1 cellular context compared by ENCODE assay signal in the genomic region with DNA sequence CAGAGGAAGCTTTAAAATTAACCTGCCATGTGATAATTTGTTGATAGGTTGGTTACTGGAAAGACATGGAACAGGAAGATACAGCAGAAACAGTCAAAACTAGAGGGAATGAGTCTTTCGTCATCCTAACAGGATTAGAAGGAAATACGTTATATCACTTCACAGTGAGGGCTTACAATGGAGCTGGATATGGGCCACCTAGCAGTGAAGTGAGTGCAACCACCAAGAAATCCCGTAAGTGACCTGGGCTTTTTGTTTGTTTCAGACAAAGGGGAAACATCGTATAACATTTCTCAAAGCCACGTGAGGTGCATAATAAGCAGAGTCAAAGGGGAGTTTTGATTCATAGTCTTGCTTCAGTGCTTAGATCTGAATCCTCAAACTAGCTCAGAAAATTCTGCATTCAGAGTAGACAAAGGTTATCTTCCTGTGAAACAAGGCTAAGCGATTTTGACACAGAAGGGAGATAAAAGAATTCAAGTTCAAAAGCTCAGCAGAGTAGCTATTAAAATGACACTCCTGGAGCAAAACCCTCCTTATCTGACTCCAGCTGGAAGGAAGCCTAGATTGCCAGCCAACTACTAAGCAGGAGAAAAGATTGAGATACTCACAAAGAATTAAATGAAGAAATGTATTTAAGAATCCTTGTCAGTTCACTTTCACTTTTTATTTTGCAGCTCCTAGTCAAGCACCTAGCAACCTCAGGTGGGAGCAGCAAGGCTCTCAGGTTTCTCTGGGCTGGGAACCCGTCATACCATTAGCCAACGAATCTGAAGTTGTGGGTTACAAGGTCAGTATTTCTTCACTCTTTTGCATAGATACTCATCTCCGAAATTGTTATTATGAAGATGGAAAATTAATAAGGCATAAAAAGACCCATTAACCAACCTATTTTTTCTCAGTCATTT.
TF ChIP-seq lines count a peak whose summit lies in the region.

No MANE protein-coding gene starts in this region.

TF ChIP-seq in GM23338, 12 proteins besides CTCF, POLR2A, EP300 and RAD21 (continued from another document):
- TF ChIP-seq, protein P1, sequence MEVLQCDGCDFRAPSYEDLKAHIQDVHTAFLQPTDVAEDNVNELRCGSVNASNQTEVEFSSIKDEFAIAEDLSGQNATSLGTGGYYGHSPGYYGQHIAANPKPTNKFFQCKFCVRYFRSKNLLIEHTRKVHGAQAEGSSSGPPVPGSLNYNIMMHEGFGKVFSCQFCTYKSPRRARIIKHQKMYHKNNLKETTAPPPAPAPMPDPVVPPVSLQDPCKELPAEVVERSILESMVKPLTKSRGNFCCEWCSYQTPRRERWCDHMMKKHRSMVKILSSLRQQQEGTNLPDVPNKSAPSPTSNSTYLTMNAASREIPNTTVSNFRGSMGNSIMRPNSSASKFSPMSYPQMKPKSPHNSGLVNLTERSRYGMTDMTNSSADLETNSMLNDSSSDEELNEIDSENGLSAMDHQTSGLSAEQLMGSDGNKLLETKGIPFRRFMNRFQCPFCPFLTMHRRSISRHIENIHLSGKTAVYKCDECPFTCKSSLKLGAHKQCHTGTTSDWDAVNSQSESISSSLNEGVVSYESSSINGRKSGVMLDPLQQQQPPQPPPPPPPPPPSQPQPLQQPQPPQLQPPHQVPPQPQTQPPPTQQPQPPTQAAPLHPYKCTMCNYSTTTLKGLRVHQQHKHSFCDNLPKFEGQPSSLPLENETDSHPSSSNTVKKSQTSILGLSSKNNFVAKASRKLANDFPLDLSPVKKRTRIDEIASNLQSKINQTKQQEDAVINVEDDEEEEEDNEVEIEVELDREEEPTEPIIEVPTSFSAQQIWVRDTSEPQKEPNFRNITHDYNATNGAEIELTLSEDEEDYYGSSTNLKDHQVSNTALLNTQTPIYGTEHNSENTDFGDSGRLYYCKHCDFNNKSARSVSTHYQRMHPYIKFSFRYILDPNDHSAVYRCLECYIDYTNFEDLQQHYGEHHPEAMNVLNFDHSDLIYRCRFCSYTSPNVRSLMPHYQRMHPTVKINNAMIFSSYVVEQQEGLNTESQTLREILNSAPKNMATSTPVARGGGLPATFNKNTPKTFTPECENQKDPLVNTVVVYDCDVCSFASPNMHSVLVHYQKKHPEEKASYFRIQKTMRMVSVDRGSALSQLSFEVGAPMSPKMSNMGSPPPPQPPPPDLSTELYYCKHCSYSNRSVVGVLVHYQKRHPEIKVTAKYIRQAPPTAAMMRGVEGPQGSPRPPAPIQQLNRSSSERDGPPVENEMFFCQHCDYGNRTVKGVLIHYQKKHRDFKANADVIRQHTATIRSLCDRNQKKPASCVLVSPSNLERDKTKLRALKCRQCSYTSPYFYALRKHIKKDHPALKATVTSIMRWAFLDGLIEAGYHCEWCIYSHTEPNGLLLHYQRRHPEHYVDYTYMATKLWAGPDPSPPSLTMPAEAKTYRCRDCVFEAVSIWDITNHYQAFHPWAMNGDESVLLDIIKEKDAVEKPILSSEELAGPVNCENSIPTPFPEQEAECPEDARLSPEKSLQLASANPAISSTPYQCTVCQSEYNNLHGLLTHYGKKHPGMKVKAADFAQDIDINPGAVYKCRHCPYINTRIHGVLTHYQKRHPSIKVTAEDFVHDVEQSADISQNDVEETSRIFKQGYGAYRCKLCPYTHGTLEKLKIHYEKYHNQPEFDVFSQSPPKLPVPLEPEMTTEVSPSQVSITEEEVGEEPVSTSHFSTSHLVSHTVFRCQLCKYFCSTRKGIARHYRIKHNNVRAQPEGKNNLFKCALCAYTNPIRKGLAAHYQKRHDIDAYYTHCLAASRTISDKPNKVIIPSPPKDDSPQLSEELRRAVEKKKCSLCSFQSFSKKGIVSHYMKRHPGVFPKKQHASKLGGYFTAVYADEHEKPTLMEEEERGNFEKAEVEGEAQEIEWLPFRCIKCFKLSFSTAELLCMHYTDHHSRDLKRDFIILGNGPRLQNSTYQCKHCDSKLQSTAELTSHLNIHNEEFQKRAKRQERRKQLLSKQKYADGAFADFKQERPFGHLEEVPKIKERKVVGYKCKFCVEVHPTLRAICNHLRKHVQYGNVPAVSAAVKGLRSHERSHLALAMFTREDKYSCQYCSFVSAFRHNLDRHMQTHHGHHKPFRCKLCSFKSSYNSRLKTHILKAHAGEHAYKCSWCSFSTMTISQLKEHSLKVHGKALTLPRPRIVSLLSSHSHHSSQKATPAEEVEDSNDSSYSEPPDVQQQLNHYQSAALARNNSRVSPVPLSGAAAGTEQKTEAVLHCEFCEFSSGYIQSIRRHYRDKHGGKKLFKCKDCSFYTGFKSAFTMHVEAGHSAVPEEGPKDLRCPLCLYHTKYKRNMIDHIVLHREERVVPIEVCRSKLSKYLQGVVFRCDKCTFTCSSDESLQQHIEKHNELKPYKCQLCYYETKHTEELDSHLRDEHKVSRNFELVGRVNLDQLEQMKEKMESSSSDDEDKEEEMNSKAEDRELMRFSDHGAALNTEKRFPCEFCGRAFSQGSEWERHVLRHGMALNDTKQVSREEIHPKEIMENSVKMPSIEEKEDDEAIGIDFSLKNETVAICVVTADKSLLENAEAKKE (CRISPR knock-in tag; IDR thresholded peaks at IDR 0.05) = no peak
- TF ChIP-seq, protein P2, sequence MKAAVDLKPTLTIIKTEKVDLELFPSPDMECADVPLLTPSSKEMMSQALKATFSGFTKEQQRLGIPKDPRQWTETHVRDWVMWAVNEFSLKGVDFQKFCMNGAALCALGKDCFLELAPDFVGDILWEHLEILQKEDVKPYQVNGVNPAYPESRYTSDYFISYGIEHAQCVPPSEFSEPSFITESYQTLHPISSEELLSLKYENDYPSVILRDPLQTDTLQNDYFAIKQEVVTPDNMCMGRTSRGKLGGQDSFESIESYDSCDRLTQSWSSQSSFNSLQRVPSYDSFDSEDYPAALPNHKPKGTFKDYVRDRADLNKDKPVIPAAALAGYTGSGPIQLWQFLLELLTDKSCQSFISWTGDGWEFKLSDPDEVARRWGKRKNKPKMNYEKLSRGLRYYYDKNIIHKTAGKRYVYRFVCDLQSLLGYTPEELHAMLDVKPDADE (IDR thresholded peaks at IDR 0.05) = no peak
- TF ChIP-seq ZNF331 (CRISPR knock-in tag; IDR thresholded peaks at IDR 0.05; ENCODE audit: low read depth) = no peak
- TF ChIP-seq JUNB (IDR thresholded peaks at IDR 0.05; ENCODE audit: unreplicated experiment) = no peak
- TF ChIP-seq ZNF114 (CRISPR knock-in tag; IDR thresholded peaks at IDR 0.05) = no peak
